Comparison of ENCODE assay signal across 17 cellular contexts in the genomic region with DNA sequence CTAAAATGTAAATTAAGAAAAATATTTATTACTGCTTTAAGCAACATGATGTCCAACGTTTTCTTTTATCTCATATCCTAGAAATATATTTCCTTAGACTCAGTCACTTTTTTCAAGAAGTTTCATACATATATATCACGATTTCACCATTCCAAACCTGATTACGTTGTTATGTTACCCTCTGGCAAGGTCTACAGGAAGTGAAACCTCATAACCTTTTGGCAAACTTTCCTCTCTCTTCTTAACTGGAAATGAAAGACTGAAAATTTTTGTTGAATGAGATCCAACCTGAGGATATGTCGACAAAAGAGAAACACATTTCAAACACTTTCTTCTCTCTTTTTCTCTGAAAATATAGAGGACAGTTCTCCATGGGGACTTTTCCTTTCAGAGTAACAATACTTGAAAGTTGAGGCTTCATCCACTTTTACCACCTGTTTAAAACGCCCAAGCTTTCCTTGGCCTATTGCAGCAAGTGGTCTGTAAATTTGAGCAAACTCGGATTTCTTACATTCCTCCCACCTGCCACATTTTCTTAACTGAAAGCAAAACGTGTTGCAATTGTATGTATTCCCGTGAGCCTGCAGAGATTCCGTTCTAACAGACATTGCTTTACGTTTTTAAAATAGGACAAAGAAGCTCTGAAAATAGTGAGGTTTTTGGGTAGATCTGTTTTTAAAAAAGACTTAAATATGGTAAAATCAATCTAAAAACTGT.
DNase-seq lines count a peak whose midpoint lies in the region; ATAC-seq, FAIRE-seq and TF ChIP-seq lines count a peak whose summit lies in the region.
"Had no signal": no experiment of that assay in that cellular context is flagged by ENCODE, and none has a peak within 500 bp of the region (broad histone marks: within the 10 kb centered on the region; RNA-seq: fewer than 3 reads in every experiment).

No MANE protein-coding gene starts in this region.

- H3K4me3 ChIP-seq in astrocyte (ENCODE audit: insufficient read depth, low read depth, low read length) (no peak overlapping the region), skeletal muscle satellite cell (ENCODE audit: low read length) (no peak overlapping the region)

- no peak overlapping the region for H3K27ac ChIP-seq in astrocyte (ENCODE audit: low read depth, low read length)

- H3K27me3 Mint-ChIP-seq in astrocyte (ENCODE audit: low read depth, unreplicated experiment): no peaks in the 10 kb centered on the region
- no peaks in the 10 kb centered on the region for H3K27me3 Mint-ChIP-seq in activated T-cell treated with anti-CD3 and anti-CD28 coated beads, Interleukin-2, amount 50 U/mL, for 4 hours (ENCODE audit: low read depth)
- H3K27me3 Mint-ChIP-seq: CD4-positive, alpha-beta T cell; memory B cell had no signal

- H3K4me1 ChIP-seq in astrocyte (ENCODE audit: insufficient read depth, low read length) (no peaks in the 10 kb centered on the region), skeletal muscle satellite cell (ENCODE audit: control insufficient read depth, insufficient read depth, low read length) (peaks cover 6% of the 10 kb centered on the region)

- H3K27ac Mint-ChIP-seq in astrocyte (ENCODE audit: unreplicated experiment): no peak overlapping the region
- H3K27ac Mint-ChIP-seq: activated T-cell treated with anti-CD3 and anti-CD28 coated beads, Interleukin-2, amount 50 U/mL, for 72 hours; CD4-positive, alpha-beta T cell; memory B cell had no signal

- H3K9me3 ChIP-seq in astrocyte (ENCODE audit: insufficient read depth, low read depth, low read length) (no peaks in the 10 kb centered on the region), skeletal muscle satellite cell (replicated peaks; ENCODE audit: low read length) (no peaks in the 10 kb centered on the region)

- no peak for FAIRE-seq in astrocyte (lab: Jason Lieb, UNC)
- FAIRE-seq: H54 had no signal

- H2AFZ ChIP-seq in astrocyte (ENCODE audit: low read depth, low read length): no peak overlapping the region

- TF ChIP-seq CTCF in astrocyte (IDR thresholded peaks at IDR 0.05; ENCODE audit: insufficient read depth, low read depth, low read length): no peak

- no peaks in the 10 kb centered on the region for H3K4me1 Mint-ChIP-seq in astrocyte (ENCODE audit: low read depth, unreplicated experiment)
- H3K4me1 Mint-ChIP-seq in activated T-cell treated with anti-CD3 and anti-CD28 coated beads, Interleukin-2, amount 50 U/mL, for 4 hours (ENCODE audit: low read depth): no peaks in the 10 kb centered on the region
- H3K4me1 Mint-ChIP-seq: memory B cell had no signal

- H3K4me3 Mint-ChIP-seq in astrocyte (ENCODE audit: unreplicated experiment): no peak overlapping the region
- H3K4me3 Mint-ChIP-seq in activated T-cell treated with anti-CD3 and anti-CD28 coated beads, Interleukin-2, amount 50 U/mL, for 4 hours: no peak overlapping the region
- H3K4me3 Mint-ChIP-seq: activated T-cell treated with anti-CD3 and anti-CD28 coated beads, Interleukin-2, amount 50 U/mL, for 72 hours; CD4-positive, alpha-beta T cell; memory B cell had no signal

- DNase-seq in NCI-H524 (lab: John Stamatoyannopoulos, UW): peak; percentile 5 to 41
- no peak for DNase-seq in NCI-H524 treated with DMSO at 0.1 percent for 48 hours (lab: John Stamatoyannopoulos, UW)
- DNase-seq in astrocyte (ENCODE audit: low read depth): peak; percentile 12
- DNase-seq in fibroblast of the conjunctiva (ENCODE audit: low read depth): peak; percentile 51
- no peak for DNase-seq in NCI-H1105 (lab: John Stamatoyannopoulos, UW)
- DNase-seq in activated T-cell treated with anti-CD3 and anti-CD28 coated beads, Interleukin-2, amount 50 U/mL, for 4 hours: no peak
- DNase-seq in DMS114 treated with DMSO at 0.1 percent for 48 hours (lab: John Stamatoyannopoulos, UW; ENCODE audit: unreplicated experiment): no peak
- DNase-seq: 8988T; activated CD4-positive, alpha-beta T cell treated with anti-CD3 and anti-CD28 coated beads, Interleukin-2, amount 50 U/mL, for 4 hours; activated T-cell treated with anti-CD3 and anti-CD28 coated beads, Interleukin-2, amount 50 U/mL, for 72 hours; amniotic stem cell; CD4-positive, alpha-beta T cell; foreskin melanocyte had no signal

- no peaks in the 10 kb centered on the region for H3K9me3 Mint-ChIP-seq in astrocyte (ENCODE audit: unreplicated experiment)
- no peaks in the 10 kb centered on the region for H3K9me3 Mint-ChIP-seq in activated T-cell treated with anti-CD3 and anti-CD28 coated beads, Interleukin-2, amount 50 U/mL, for 4 hours
- H3K9me3 Mint-ChIP-seq: CD4-positive, alpha-beta T cell; memory B cell had no signal

- H3K9ac ChIP-seq in astrocyte (ENCODE audit: low read length) (no peak overlapping the region), skeletal muscle satellite cell (ENCODE audit: low read depth, low read length) (no peak overlapping the region)

- H3K4me2 ChIP-seq in astrocyte (ENCODE audit: low read length) (peak overlapping the region; percentile 32), skeletal muscle satellite cell (ENCODE audit: low read length) (peak overlapping the region; percentile 54)

- H3K79me2 ChIP-seq in astrocyte (ENCODE audit: insufficient read depth, low read length): no peaks in the 10 kb centered on the region

- H3K36me3 ChIP-seq in astrocyte (ENCODE audit: insufficient read depth, low read length) (no peaks in the 10 kb centered on the region), skeletal muscle satellite cell (ENCODE audit: insufficient read depth, low read length) (no peaks in the 10 kb centered on the region)

- no peaks in the 10 kb centered on the region for H3K36me3 Mint-ChIP-seq in astrocyte (ENCODE audit: low read depth, unreplicated experiment)
- no peaks in the 10 kb centered on the region for H3K36me3 Mint-ChIP-seq in activated T-cell treated with anti-CD3 and anti-CD28 coated beads, Interleukin-2, amount 50 U/mL, for 4 hours (ENCODE audit: insufficient read depth)
- H3K36me3 Mint-ChIP-seq: memory B cell had no signal

- no peak for ATAC-seq in activated T-cell treated with anti-CD3 and anti-CD28 coated beads, Interleukin-2, amount 50 U/mL, for 4 hours
- ATAC-seq: activated T-cell treated with anti-CD3 and anti-CD28 coated beads, Interleukin-2, amount 50 U/mL, for 72 hours; SK-N-SH treated with all-trans-retinoic acid at 6 μM for 48 hours had no signal

- H3K27me3 ChIP-seq in astrocyte (ENCODE audit: insufficient read depth, low read length): no peaks in the 10 kb centered on the region
- no peaks in the 10 kb centered on the region for H3K27me3 ChIP-seq in skeletal muscle satellite cell (ENCODE audit: control insufficient read depth, insufficient read depth, low read length)

- no peaks in the 10 kb centered on the region for H4K20me1 ChIP-seq in astrocyte (ENCODE audit: insufficient read depth, low read length)

Comparison
In these comparisons a context has a peak if more than half of its experiments do, and no peak if none do; other contexts are left out.
1. DNase-seq: peak in NCI-H524 (2 of 2), astrocyte (single experiment) and fibroblast of the conjunctiva (single experiment); none in NCI-H524 treated with DMSO at 0.1 percent for 48 hours (single experiment), NCI-H1105 (single experiment), activated T-cell treated with anti-CD3 and anti-CD28 coated beads, Interleukin-2, amount 50 U/mL, for 4 hours (single experiment) and DMS114 treated with DMSO at 0.1 percent for 48 hours (single experiment).